8 cellular contexts compared by ENCODE assay signal in the genomic region with DNA sequence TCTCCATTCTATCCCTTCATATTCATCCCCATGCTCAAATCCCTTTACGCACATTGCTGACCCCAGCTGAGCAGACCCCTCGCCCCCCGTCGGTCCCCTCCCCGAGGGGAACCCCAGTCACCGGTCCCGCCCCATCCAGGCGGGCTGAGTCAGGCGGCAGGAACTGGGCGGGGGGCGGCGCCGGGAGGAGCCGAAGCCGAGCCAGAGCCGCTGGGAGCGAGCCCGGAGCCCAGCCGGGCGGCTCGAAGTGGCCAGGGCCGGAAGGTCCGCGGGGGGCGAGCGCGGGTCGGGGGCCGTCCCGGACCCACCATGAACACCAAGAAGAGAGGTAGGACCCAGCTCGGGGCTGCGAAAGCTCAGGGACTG. TPM values are rescaled to one million over a fixed set of nuclear protein-coding genes. Genes with fewer than 3 reads are reported as not detected.
DNase-seq lines count a peak whose midpoint lies in the region; ATAC-seq, FAIRE-seq and TF ChIP-seq lines count a peak whose summit lies in the region.

No MANE protein-coding gene starts in this region.

- H3K4me2 ChIP-seq in H1 (ENCODE audit: insufficient read depth in 1 of 2, low read depth in 2 of 2, low read length in 2 of 2) (peak overlapping the region; percentile 89 to 91), mesendoderm (ENCODE audit: low read length) (peak overlapping the region; percentile 68)

- peak overlapping the region; percentile 84 for H3K27ac ChIP-seq in CD4-positive, alpha-beta memory T cell (ENCODE audit: low read depth, low read length)
- no peak overlapping the region for H3K27ac ChIP-seq in H1 (ENCODE audit: low read depth, low read length)
- no peak overlapping the region for H3K27ac ChIP-seq in mesendoderm (ENCODE audit: low read depth, low read length)
- peak overlapping the region; percentile 56 for H3K27ac ChIP-seq in temporal lobe (ENCODE audit: low read depth, low read length)

- peak; percentile 28 for ATAC-seq in HG02970 (IDR thresholded peaks at IDR 0.05; ENCODE audit: low FRiP score, unreplicated experiment)

- H3K18ac ChIP-seq in H1 (ENCODE audit: extremely low read depth, low read length), result peak overlapping the region; percentile 48
- H3K18ac ChIP-seq in mesendoderm (ENCODE audit: low read length), result peak overlapping the region; percentile 91

- H4K91ac ChIP-seq in H1 (replicated peaks; ENCODE audit: insufficient read length, low read length), result no peak overlapping the region

- H3K27me3 ChIP-seq in CD4-positive, alpha-beta memory T cell (ENCODE audit: insufficient read depth, low read length), result no peaks in the 10 kb centered on the region
- H3K27me3 ChIP-seq in H1 (replicated peaks in 1 of 4; ENCODE audit: control insufficient read depth in 3 of 4, extremely low read depth in 1 of 4, insufficient read depth in 3 of 4, low read length in 3 of 4), result peaks cover 47 to 93% (median 88%) of the 10 kb centered on the region in 4 experiments
- peaks cover 18% of the 10 kb centered on the region for H3K27me3 ChIP-seq in mesendoderm (ENCODE audit: insufficient read depth, low read length, poor library complexity)

- TF ChIP-seq EP300 in H1 (IDR thresholded peaks at IDR 0.05; ENCODE audit: borderline replicate concordance in 1 of 2, low read depth in 2 of 2, low read length in 2 of 2), result no peak

- peaks cover 26% of the 10 kb centered on the region for H3K4me1 ChIP-seq in CD4-positive, alpha-beta memory T cell (ENCODE audit: insufficient read depth, low read length)
- H3K4me1 ChIP-seq in H1 (replicated peaks in 1 of 4; ENCODE audit: control insufficient read depth in 3 of 4, insufficient read depth in 4 of 4, low read length in 3 of 4) (peaks cover 0 to 11% (median 6%) of the 10 kb centered on the region in 4 experiments; a peak in 5 of 7 replicates), mesendoderm (ENCODE audit: control insufficient read depth, low read depth, low read length) (no peaks in the 10 kb centered on the region)

- intact Hi-C loops in CD4-positive, alpha-beta memory T cell (cut with micrococcal nuclease), result loop anchor here (2.0 kb wide), 1 partner anchor 16 kb away; no protein-coding TSS in a partner anchor

- 1% methylated on average over 27 of the region's 32 CpGs; no CpG with 5 or more reads in 1 of the 2 experiments for WGBS in H1 (ENCODE audit: extremely low coverage in 1 of 2, insufficient coverage in 1 of 2, insufficient read length in 1 of 2, insufficient replicate concordance in 2 of 2, low coverage in 1 of 2, low lambda C conversion rate in 2 of 2, missing lambda C conversion rate in 1 of 2), 2 experiments
- no CpG with 5 or more reads among the region's 32 CpGs for WGBS in mesendoderm (ENCODE audit: extremely low coverage, insufficient coverage, low lambda C conversion rate)

- H3K14ac ChIP-seq in H1 (ENCODE audit: insufficient read length), result no peak overlapping the region

- H2BK5ac ChIP-seq in H1 (ENCODE audit: low read depth, low read length) (no peak overlapping the region), mesendoderm (ENCODE audit: low read length) (no peak overlapping the region)

- no peaks in the 10 kb centered on the region for H3K36me3 ChIP-seq in CD4-positive, alpha-beta memory T cell (ENCODE audit: insufficient read depth, low read length)
- peaks cover 0 to 3% (median 0%) of the 10 kb centered on the region in 4 experiments; a peak in 2 of 8 replicates for H3K36me3 ChIP-seq in H1 (ENCODE audit: control insufficient read depth in 2 of 4, insufficient read depth in 4 of 4, low read length in 3 of 4)
- H3K36me3 ChIP-seq in mesendoderm (ENCODE audit: control insufficient read depth, insufficient read depth, low read length), result no peaks in the 10 kb centered on the region

- H3K56ac ChIP-seq in H1 (replicated peaks; ENCODE audit: insufficient read length, low read depth, low read length) (no peak overlapping the region), mesendoderm (ENCODE audit: low read length) (peak overlapping the region; percentile 56)

- H2AFZ ChIP-seq in H1 (ENCODE audit: low read length), result no peak overlapping the region

- peaks cover 11 to 38% of the 10 kb centered on the region in 2 experiments for H4K20me1 ChIP-seq in H1 (replicated peaks in 1 of 2; ENCODE audit: control insufficient read depth in 1 of 2, insufficient read depth in 2 of 2, low read length in 2 of 2)

- no peak overlapping the region for H4K5ac ChIP-seq in H1 (ENCODE audit: insufficient read length, low read depth, low read length)
- H4K5ac ChIP-seq in mesendoderm (ENCODE audit: low read length), result no peak overlapping the region

- CTCF ChIA-PET in CD4-positive, alpha-beta memory T cell (lab: Charles Lee; ENCODE audit: partially characterized antibody), result interaction anchor here (0.7 to 11.4 kb wide), 14 partner anchors 8 to 279 kb away, joined by 3 to 125 read pairs (median 4); a partner anchor contains a TSS
- CTCF ChIA-PET in H1 (lab: Charles Lee; ENCODE audit: partially characterized antibody), result interaction anchor here (0.6 to 4.1 kb wide), 21 partner anchors 8 to 214 kb away, joined by 3 to 80 read pairs (median 5); a partner anchor contains a TSS

- H3K4me3 Mint-ChIP-seq in CD4-positive, alpha-beta memory T cell, result peak overlapping the region; percentile 81 to 92 (median 86)

- H3K4ac ChIP-seq in H1 (replicated peaks; ENCODE audit: insufficient read length, low read depth, low read length) (no peak overlapping the region), mesendoderm (ENCODE audit: low read depth, low read length) (peak overlapping the region; percentile 28)

- peak overlapping the region; percentile 42 to 72 for H3K4me3 ChIP-seq in CD4-positive, alpha-beta memory T cell (ENCODE audit: low read length in 2 of 2)
- H3K4me3 ChIP-seq in H1 (ENCODE audit: extremely low read depth in 1 of 4, insufficient read depth in 2 of 4, low read depth in 3 of 4, low read length in 4 of 4) (peak overlapping the region; percentile 40 to 73 (median 49)), mesendoderm (ENCODE audit: low read length) (peak overlapping the region; percentile 3)

- no peak overlapping the region for H2AK5ac ChIP-seq in H1 (ENCODE audit: low read depth, low read length)
- no peak overlapping the region for H2AK5ac ChIP-seq in mesendoderm (ENCODE audit: low read length)

- H3K9me3 ChIP-seq in CD4-positive, alpha-beta memory T cell (ENCODE audit: control insufficient read depth in 1 of 2, low read length in 2 of 2), result no peaks in the 10 kb centered on the region
- no peaks in the 10 kb centered on the region for H3K9me3 ChIP-seq in H1 (ENCODE audit: insufficient read depth in 2 of 2, low read depth in 1 of 2, low read length in 1 of 2)

- no peak overlapping the region for H2BK20ac ChIP-seq in H1 (ENCODE audit: low read length)

- no peak for TF ChIP-seq CTCF in H1 (IDR thresholded peaks at IDR 0.05; ENCODE audit: control extremely low read depth in 1 of 3, insufficient read depth in 1 of 3, low read depth in 1 of 3, low read length in 3 of 3)

- no peaks in the 10 kb centered on the region for H3K9me3 Mint-ChIP-seq in CD4-positive, alpha-beta memory T cell

- H2BK15ac ChIP-seq in H1 (ENCODE audit: low read length) (no peak overlapping the region), mesendoderm (replicated peaks; ENCODE audit: low read depth) (no peak overlapping the region)

- H3K27me3 Mint-ChIP-seq in CD4-positive, alpha-beta memory T cell, result no peaks in the 10 kb centered on the region

- peaks cover 16% of the 10 kb centered on the region; the same call in 1 of the 2 replicates for H3K23me2 ChIP-seq in H1 (ENCODE audit: low read depth, low read length)

- H3K23ac ChIP-seq in H1 (ENCODE audit: insufficient read length) (no peak overlapping the region), mesendoderm (ENCODE audit: low read length) (no peak overlapping the region)

- H3K27ac Mint-ChIP-seq in CD4-positive, alpha-beta memory T cell, result peak overlapping the region; percentile 90 to 93 (median 92)

- TF ChIP-seq RAD21 in H1 (IDR thresholded peaks at IDR 0.05 in 1 of 2, conservative IDR thresholded peaks at IDR 0.05 in 1 of 2; ENCODE audit: low read depth in 2 of 2, low read length in 2 of 2), result no peak

- H4K8ac ChIP-seq in H1 (ENCODE audit: extremely low read depth, insufficient read depth, low read length) (peak overlapping the region; percentile 81), mesendoderm (ENCODE audit: low read depth, low read length) (no peak overlapping the region)

- H3K36me3 Mint-ChIP-seq in CD4-positive, alpha-beta memory T cell, result peaks cover 8 to 16% of the 10 kb centered on the region in 2 donors

- H2BK120ac ChIP-seq in H1 (replicated peaks; ENCODE audit: low read depth, low read length) (no peak overlapping the region), mesendoderm (ENCODE audit: low read depth, low read length) (no peak overlapping the region)

- FAIRE-seq in H1 (lab: Jason Lieb, UNC), result no peak

- H3K79me1 ChIP-seq in H1 (ENCODE audit: low read depth, low read length), result no peaks in the 10 kb centered on the region; the same call in 1 of the 2 replicates
- no peaks in the 10 kb centered on the region for H3K79me1 ChIP-seq in mesendoderm (ENCODE audit: low read length)

- H3K79me2 ChIP-seq in H1 (ENCODE audit: control insufficient read depth in 1 of 2, insufficient read depth in 2 of 2, low read length in 2 of 2) (no peaks in the 10 kb centered on the region), mesendoderm (ENCODE audit: control insufficient read depth, insufficient read depth, low read length) (no peaks in the 10 kb centered on the region)

- H3K9ac ChIP-seq in H1 (replicated peaks in 1 of 4; ENCODE audit: extremely low read depth in 1 of 4, low read depth in 3 of 4, low read length in 3 of 4) (peak overlapping the region in 2 of 4 experiments; percentile 34 to 38; a peak in 2 of 7 replicates), mesendoderm (ENCODE audit: low read length) (peak overlapping the region; percentile 47)

- no peak for TF ChIP-seq POLR2A in H1 (IDR thresholded peaks at IDR 0.05; ENCODE audit: control extremely low read depth in 1 of 2, low read depth in 2 of 2, low read length in 2 of 2)

- peak in 3 of 5 donors; percentile 37 to 66 (median 38) for DNase-seq in CD4-positive, alpha-beta memory T cell
- peak; percentile 54 to 64 for DNase-seq in activated CD4-positive, alpha-beta T cell treated with anti-CD3 and anti-CD28 coated beads, Interleukin-2, amount 50 U/mL, for 48 hours
- DNase-seq in H1 (ENCODE audit: low read depth in 1 of 2, low spot score in 2 of 2) (peak in 1 of 2 experiments; percentile 71), mesendoderm (peak; percentile 62), NCI-H748 (lab: John Stamatoyannopoulos, UW; ENCODE audit: unreplicated experiment) (no peak), NOMO-1 treated with dmso at 0.1 percent for 144 hours (lab: John Stamatoyannopoulos, UW; ENCODE audit: unreplicated experiment) (no peak)

- H2BK12ac ChIP-seq in H1 (ENCODE audit: low read depth, low read length), result no peak overlapping the region

- POLR2A ChIA-PET in CD4-positive, alpha-beta memory T cell (lab: Charles Lee; ENCODE audit: partially characterized antibody), result interaction anchor here (0.8 to 20.3 kb wide), 14 partner anchors 8 to 463 kb away, joined by 3 to 706 read pairs (median 10); a partner anchor contains a TSS
- POLR2A ChIA-PET in H1 (lab: Charles Lee; ENCODE audit: partially characterized antibody), result interaction anchor here (1.0 to 5.1 kb wide), 9 partner anchors 8 to 183 kb away, joined by 3 to 27 read pairs (median 4); a partner anchor contains a TSS

- H3K4me1 Mint-ChIP-seq in CD4-positive, alpha-beta memory T cell, result peaks cover 18 to 60% (median 34%) of the 10 kb centered on the region in 4 donors

RNA-seq across cellular contexts. Expression of a gene that starts 8.6 kb away (rescaled TPM):
- total RNA-seq in CD4-positive, alpha-beta memory T cell, result 10 to 100 TPM; 46.8 to 53.8 TPM
- polyA plus RNA-seq in CD4-positive, alpha-beta memory T cell, result 1 to 10 TPM in 1 of 2 donors, under 1 TPM in 1; 0.75 to 7.1 TPM
- total RNA-seq in H1 (2021; fragmentation: NEBNext Ultra II Directional; extraction: Animal tissue kit (Norgen Biotek cat#: 25700)), result 8.0 and 10.1 TPM in 2 replicates
- 2.7 and 4.4 TPM in 2 replicates for polyA plus RNA-seq in H1 (2011; rRNA removed)
- 1.8 TPM for polyA plus RNA-seq in H1 (2011; cell fraction: cytosol; rRNA removed)
- polyA plus RNA-seq in H1 (2011; cell fraction: nucleus; rRNA removed), result 9.7 TPM
- 6.4 to 11.6 TPM (median 10.3 TPM) in 4 replicates for polyA plus RNA-seq in H1 (2012, experiment 1 of 2)
- 6.5 TPM for polyA plus RNA-seq in H1 (2012, experiment 2 of 2)
- 9.2 TPM for polyA plus RNA-seq in H1 (2013, experiment 1 of 2)
- polyA plus RNA-seq in H1 (2013, experiment 2 of 2), result 8.0 TPM
- polyA minus RNA-seq in H1 (2011; rRNA and poly(A)+ RNA removed), result 2.2 and 2.7 TPM in 2 replicates
- 7.9 TPM for polyA minus RNA-seq in H1 (2011; cell fraction: cytosol; rRNA and poly(A)+ RNA removed)
- 8.0 TPM for polyA minus RNA-seq in H1 (2011; cell fraction: nucleus; rRNA and poly(A)+ RNA removed)
- polyA plus RNA-seq in mesendoderm (2013, experiment 1 of 2), result 5.0 TPM
- polyA plus RNA-seq in mesendoderm (2013, experiment 2 of 2), result 4.7 TPM
- 60.5 TPM for total RNA-seq in temporal lobe

RNA-seq across cellular contexts. Expression of a gene that starts 25.1 kb away (rescaled TPM):
- 10 to 100 TPM; 69.8 to 72.5 TPM for total RNA-seq in CD4-positive, alpha-beta memory T cell
- 10 to 100 TPM; 26.5 to 85.7 TPM for polyA plus RNA-seq in CD4-positive, alpha-beta memory T cell
- 66.0 and 67.5 TPM in 2 replicates for total RNA-seq in H1 (2021; fragmentation: NEBNext Ultra II Directional; extraction: Animal tissue kit (Norgen Biotek cat#: 25700))
- polyA plus RNA-seq in H1 (2011; rRNA removed), result 24.2 and 32.4 TPM in 2 replicates
- 37.2 TPM for polyA plus RNA-seq in H1 (2011; cell fraction: cytosol; rRNA removed)
- 29.2 TPM for polyA plus RNA-seq in H1 (2011; cell fraction: nucleus; rRNA removed)
- 43.4 to 53.6 TPM (median 48.6 TPM) in 4 replicates for polyA plus RNA-seq in H1 (2012, experiment 1 of 2)
- 8.4 TPM for polyA plus RNA-seq in H1 (2012, experiment 2 of 2)
- 36.9 TPM for polyA plus RNA-seq in H1 (2013, experiment 1 of 2)
- polyA plus RNA-seq in H1 (2013, experiment 2 of 2), result 34.8 TPM
- polyA minus RNA-seq in H1 (2011; rRNA and poly(A)+ RNA removed), result 68.3 and 71.1 TPM in 2 replicates
- polyA minus RNA-seq in H1 (2011; cell fraction: cytosol; rRNA and poly(A)+ RNA removed), result 32.3 TPM
- 38.8 TPM for polyA minus RNA-seq in H1 (2011; cell fraction: nucleus; rRNA and poly(A)+ RNA removed)
- 65.6 TPM for polyA plus RNA-seq in mesendoderm (2013, experiment 1 of 2)
- polyA plus RNA-seq in mesendoderm (2013, experiment 2 of 2), result 66.3 TPM
- total RNA-seq in temporal lobe, result 46.2 TPM

RNA-seq across cellular contexts. Expression of a gene that starts 53.9 kb away (rescaled TPM):
- total RNA-seq in CD4-positive, alpha-beta memory T cell, result not detected
- polyA plus RNA-seq in CD4-positive, alpha-beta memory T cell, result not detected
- not detected in 2 replicates for total RNA-seq in H1 (2021; fragmentation: NEBNext Ultra II Directional; extraction: Animal tissue kit (Norgen Biotek cat#: 25700))
- not detected in 2 replicates for polyA plus RNA-seq in H1 (2011; rRNA removed)
- polyA plus RNA-seq in H1 (2011; cell fraction: cytosol; rRNA removed), result not detected
- not detected for polyA plus RNA-seq in H1 (2011; cell fraction: nucleus; rRNA removed)
- not detected in 4 replicates for polyA plus RNA-seq in H1 (2012, experiment 1 of 2)
- polyA plus RNA-seq in H1 (2012, experiment 2 of 2), result not detected
- not detected for polyA plus RNA-seq in H1 (2013, experiment 1 of 2)
- polyA plus RNA-seq in H1 (2013, experiment 2 of 2), result not detected
- not detected in 2 replicates for polyA minus RNA-seq in H1 (2011; rRNA and poly(A)+ RNA removed)
- not detected for polyA minus RNA-seq in H1 (2011; cell fraction: cytosol; rRNA and poly(A)+ RNA removed)
- not detected for polyA minus RNA-seq in H1 (2011; cell fraction: nucleus; rRNA and poly(A)+ RNA removed)
- polyA plus RNA-seq in mesendoderm (2013, experiment 1 of 2), result not detected
- polyA plus RNA-seq in mesendoderm (2013, experiment 2 of 2), result not detected
- not detected for total RNA-seq in temporal lobe

RNA-seq across cellular contexts. Expression of a gene that starts 56.3 kb away (rescaled TPM):
- 10 to 100 TPM; 42.8 to 49.0 TPM for total RNA-seq in CD4-positive, alpha-beta memory T cell
- 100 to 1,000 TPM in 1 of 2 donors, 10 to 100 TPM in 1; 92.8 to 133 TPM for polyA plus RNA-seq in CD4-positive, alpha-beta memory T cell
- total RNA-seq in H1 (2021; fragmentation: NEBNext Ultra II Directional; extraction: Animal tissue kit (Norgen Biotek cat#: 25700)), result 47.3 and 54.1 TPM in 2 replicates
- 129 and 134 TPM in 2 replicates for polyA plus RNA-seq in H1 (2011; rRNA removed)
- polyA plus RNA-seq in H1 (2011; cell fraction: cytosol; rRNA removed), result 97.9 TPM
- 86.5 TPM for polyA plus RNA-seq in H1 (2011; cell fraction: nucleus; rRNA removed)
- 59.5 to 74.0 TPM (median 72.1 TPM) in 4 replicates for polyA plus RNA-seq in H1 (2012, experiment 1 of 2)
- 94.8 TPM for polyA plus RNA-seq in H1 (2012, experiment 2 of 2)
- polyA plus RNA-seq in H1 (2013, experiment 1 of 2), result 31.6 TPM
- 32.0 TPM for polyA plus RNA-seq in H1 (2013, experiment 2 of 2)
- polyA minus RNA-seq in H1 (2011; rRNA and poly(A)+ RNA removed), result 122 and 161 TPM in 2 replicates
- 41.3 TPM for polyA minus RNA-seq in H1 (2011; cell fraction: cytosol; rRNA and poly(A)+ RNA removed)
- polyA minus RNA-seq in H1 (2011; cell fraction: nucleus; rRNA and poly(A)+ RNA removed), result 29.7 TPM
- polyA plus RNA-seq in mesendoderm (2013, experiment 1 of 2), result 37.4 TPM
- 38.6 TPM for polyA plus RNA-seq in mesendoderm (2013, experiment 2 of 2)
- total RNA-seq in temporal lobe, result 71.1 TPM

Comparison
In these comparisons a context has a peak if more than half of its experiments do, and no peak if none do; other contexts are left out.
1. DNase-seq: peak in CD4-positive, alpha-beta memory T cell (3 of 5), activated CD4-positive, alpha-beta T cell treated with anti-CD3 and anti-CD28 coated beads, Interleukin-2, amount 50 U/mL, for 48 hours (2 of 2) and mesendoderm (single experiment); none in NCI-H748 (single experiment) and NOMO-1 treated with dmso at 0.1 percent for 144 hours (single experiment).
2. H3K27ac ChIP-seq: peak in CD4-positive, alpha-beta memory T cell (single experiment) and temporal lobe (single experiment); none in H1 (single experiment) and mesendoderm (single experiment).
3. H3K4me3 ChIP-seq: peak in every context shown above with its lines; median percentile 57 in CD4-positive, alpha-beta memory T cell; 49 in H1; 3 in mesendoderm.